23 cellular contexts compared by ENCODE assay signal in genomic region chr10:34109481-34109880, GRCh38.
"Had no signal": no experiment of that assay in that cellular context is flagged by ENCODE, and none has a peak within 500 bp of the region (broad histone marks: within the 10 kb centered on the region; RNA-seq: fewer than 3 reads in every experiment).

No MANE protein-coding gene starts in this region.

- H3K27ac ChIP-seq: colonic mucosa, dorsolateral prefrontal cortex, left lung, neutrophil, transverse colon had no signal

- H3K4me3 ChIP-seq: colonic mucosa, dorsolateral prefrontal cortex, left lung, transverse colon had no signal

- H3K36me3 ChIP-seq: colonic mucosa, left lung, neutrophil, transverse colon had no signal

- H3K9me3 Mint-ChIP-seq: activated CD4-positive, alpha-beta memory T cell treated with anti-CD3 and anti-CD28 coated beads, Interleukin-2, amount 10 ng/mL, durations not matched to agents 7 days and 5 days; activated naive CD4-positive, alpha-beta T cell treated with anti-CD3 and anti-CD28 coated beads, Interleukin-2, amount 10 ng/mL, durations not matched to agents 7 days and 5 days; activated T-cell treated with anti-CD3 and anti-CD28 coated beads, Interleukin-2, amount 50 U/mL, for 24 hours; nephron; WTC11 had no signal

- H3K36me3 Mint-ChIP-seq: activated naive CD4-positive, alpha-beta T cell treated with anti-CD3 and anti-CD28 coated beads, Interleukin-2, amount 10 ng/mL, durations not matched to agents 7 days and 5 days; activated naive CD8-positive, alpha-beta T cell treated with anti-CD3 and anti-CD28 coated beads, Interleukin-2, amount 10 ng/mL, durations not matched to agents 7 days and 5 days; WTC11 had no signal

- H3K4me1 Mint-ChIP-seq: activated CD4-positive, alpha-beta memory T cell treated with anti-CD3 and anti-CD28 coated beads, Interleukin-2, amount 10 ng/mL, durations not matched to agents 7 days and 5 days; activated CD4-positive, alpha-beta T cell treated with anti-CD3 and anti-CD28 coated beads, Interleukin-2, amount 10 ng/mL, durations not matched to agents 7 days and 5 days; activated naive CD4-positive, alpha-beta T cell treated with anti-CD3 and anti-CD28 coated beads, Interleukin-2, amount 10 ng/mL, durations not matched to agents 7 days and 5 days; activated naive CD8-positive, alpha-beta T cell treated with anti-CD3 and anti-CD28 coated beads, Interleukin-2, amount 10 ng/mL, durations not matched to agents 7 days and 5 days had no signal

- H3K4me3 Mint-ChIP-seq: activated CD4-positive, alpha-beta memory T cell treated with anti-CD3 and anti-CD28 coated beads, Interleukin-2, amount 10 ng/mL, durations not matched to agents 7 days and 5 days; activated CD4-positive, alpha-beta T cell treated with anti-CD3 and anti-CD28 coated beads, Interleukin-2, amount 10 ng/mL, durations not matched to agents 7 days and 5 days; activated naive CD4-positive, alpha-beta T cell treated with anti-CD3 and anti-CD28 coated beads, Interleukin-2, amount 10 ng/mL, durations not matched to agents 7 days and 5 days; activated naive CD8-positive, alpha-beta T cell treated with anti-CD3 and anti-CD28 coated beads, Interleukin-2, amount 10 ng/mL, durations not matched to agents 7 days and 5 days; activated T-cell treated with anti-CD3 and anti-CD28 coated beads, Interleukin-2, amount 50 U/mL, for 24 hours; nephron; WTC11 had no signal

- H3K4me1 ChIP-seq: colonic mucosa, transverse colon had no signal

- H3K27ac Mint-ChIP-seq: activated CD4-positive, alpha-beta memory T cell treated with anti-CD3 and anti-CD28 coated beads, Interleukin-2, amount 10 ng/mL, durations not matched to agents 7 days and 5 days; activated CD4-positive, alpha-beta T cell treated with anti-CD3 and anti-CD28 coated beads, Interleukin-2, amount 10 ng/mL, durations not matched to agents 7 days and 5 days; activated naive CD4-positive, alpha-beta T cell treated with anti-CD3 and anti-CD28 coated beads, Interleukin-2, amount 10 ng/mL, durations not matched to agents 7 days and 5 days; activated naive CD8-positive, alpha-beta T cell treated with anti-CD3 and anti-CD28 coated beads, Interleukin-2, amount 10 ng/mL, durations not matched to agents 7 days and 5 days; activated T-cell treated with anti-CD3 and anti-CD28 coated beads, Interleukin-2, amount 50 U/mL, for 24 hours; progenitor cell of endocrine pancreas; WTC11 had no signal

- H3K9me3 ChIP-seq: colonic mucosa, left lung, neutrophil, transverse colon had no signal

- H3K27me3 ChIP-seq: colonic mucosa, dorsolateral prefrontal cortex, left lung, neutrophil, transverse colon had no signal

- DNase-seq: activated CD4-positive, alpha-beta memory T cell treated with anti-CD3 and anti-CD28 coated beads, Interleukin-2, amount 10 ng/mL, durations not matched to agents 7 days and 5 days; activated CD4-positive, alpha-beta T cell treated with anti-CD3 and anti-CD28 coated beads for 1 hour; activated CD4-positive, alpha-beta T cell treated with anti-CD3 and anti-CD28 coated beads, Interleukin-2, amount 10 ng/mL, durations not matched to agents 7 days and 5 days; activated CD8-positive, alpha-beta memory T cell treated with anti-CD3 and anti-CD28 coated beads, Interleukin-2, amount 50 U/mL, for 48 hours; activated gamma-delta T cell; activated naive CD4-positive, alpha-beta T cell treated with anti-CD3 and anti-CD28 coated beads, Interleukin-2, amount 10 ng/mL, durations not matched to agents 7 days and 5 days; activated naive CD8-positive, alpha-beta T cell treated with anti-CD3 and anti-CD28 coated beads, Interleukin-2, amount 10 ng/mL, durations not matched to agents 7 days and 5 days; activated T-cell treated with anti-CD3 and anti-CD28 coated beads, Interleukin-2, amount 50 U/mL, for 24 hours; cerebellar nuclear complex; colonic mucosa; dorsolateral prefrontal cortex; effector memory CD4-positive, alpha-beta T cell; erythroblast; kidney glomerular epithelial cell; left lung; stimulated activated CD4-positive, alpha-beta T cell treated with anti-CD3 and anti-CD28 coated beads, Interleukin-15, amount 100 ng/mL, for 24 hours; stimulated activated CD4-positive, alpha-beta T cell treated with anti-CD3 and anti-CD28 coated beads, Interleukin-2, amount 100 ng/mL, for 24 hours; stimulated activated naive CD4-positive, alpha-beta T cell; transverse colon had no signal

- H3K27me3 Mint-ChIP-seq: activated CD4-positive, alpha-beta memory T cell treated with anti-CD3 and anti-CD28 coated beads, Interleukin-2, amount 10 ng/mL, durations not matched to agents 7 days and 5 days; activated CD4-positive, alpha-beta T cell treated with anti-CD3 and anti-CD28 coated beads, Interleukin-2, amount 10 ng/mL, durations not matched to agents 7 days and 5 days; activated naive CD4-positive, alpha-beta T cell treated with anti-CD3 and anti-CD28 coated beads, Interleukin-2, amount 10 ng/mL, durations not matched to agents 7 days and 5 days; activated T-cell treated with anti-CD3 and anti-CD28 coated beads, Interleukin-2, amount 50 U/mL, for 24 hours had no signal
